In genomic region chr12:75437564-75437963, GRCh38 we compare ENCODE assay signal across 9 cellular contexts. TPM values are rescaled to one million over a fixed set of nuclear protein-coding genes. Genes with fewer than 3 reads are reported as not detected.
DNase-seq lines count a peak whose midpoint lies in the region; ATAC-seq, FAIRE-seq and TF ChIP-seq lines count a peak whose summit lies in the region.
"Had no signal": no experiment of that assay in that cellular context is flagged by ENCODE, and none has a peak within 500 bp of the region (broad histone marks: within the 10 kb centered on the region; RNA-seq: fewer than 3 reads in every experiment).

No MANE protein-coding gene starts in this region.

- H3K79me2 ChIP-seq in fibroblast of lung (ENCODE audit: control insufficient read depth, insufficient read depth, low read length) (no peaks in the 10 kb centered on the region), SK-N-SH (ENCODE audit: insufficient read depth) (no peaks in the 10 kb centered on the region)

- H3K27ac ChIP-seq in fibroblast of lung (ENCODE audit: insufficient read depth, low read length) (no peak overlapping the region), SK-N-SH (ENCODE audit: low read depth in 2 of 2, low read length in 1 of 2) (no peak overlapping the region)

- FAIRE-seq in GM12891 (lab: Jason Lieb, UNC), result no peak

- H3K4me1 ChIP-seq in fibroblast of lung (ENCODE audit: control insufficient read depth, extremely low read depth, insufficient read depth, low read length) (peaks cover 3% of the 10 kb centered on the region), SK-N-SH (ENCODE audit: control insufficient read depth in 1 of 2, insufficient read depth in 2 of 2, low read depth in 1 of 2, low read length in 1 of 2) (no peaks in the 10 kb centered on the region)

- DNase-seq in AG08395 (ENCODE audit: low spot score), result peak; percentile 31
- peak; percentile 23 to 56 for DNase-seq in NOMO-1 (lab: John Stamatoyannopoulos, UW; ENCODE audit: unreplicated experiment in 2 of 2)
- DNase-seq in fibroblast of lung (ENCODE audit: low read depth in 2 of 2), result peak; percentile 44 to 49
- no peak for DNase-seq in retina
- no peak for DNase-seq in SK-N-SH
- no peak for DNase-seq in GM12891 (ENCODE audit: insufficient read length, low spot score)
- DNase-seq in hypothalamus (lab: John Stamatoyannopoulos, UW), result no peak
- DNase-seq: SHP77 had no signal

- H2AFZ ChIP-seq in fibroblast of lung (ENCODE audit: low read length) (no peak overlapping the region), SK-N-SH (ENCODE audit: low read depth) (no peak overlapping the region)

- TF ChIP-seq POLR2A in GM12891 (IDR thresholded peaks at IDR 0.05; ENCODE audit: low read depth, low read length), result no peak

- H3K9me2 ChIP-seq in SK-N-SH, result no peaks in the 10 kb centered on the region

- POLR2A ChIA-PET in SK-N-SH (lab: Yijun Ruan, JAX), result no interaction called here

- WGBS in SK-N-SH (ENCODE audit: low lambda C conversion rate), result 36% methylated on average over 2 of the region's 2 CpGs

- peak; percentile 66 for ATAC-seq in GM18873 (IDR thresholded peaks at IDR 0.05; ENCODE audit: low FRiP score, unreplicated experiment)

- TF ChIP-seq CTCF in fibroblast of lung (conservative IDR thresholded peaks at IDR 0.05 in 1 of 2, IDR thresholded peaks at IDR 0.05 in 1 of 2; ENCODE audit: low read depth in 1 of 2, low read length in 2 of 2) (peak in 1 of 2 donors; percentile 44), SK-N-SH (IDR thresholded peaks at IDR 0.05) (no peak)

- H3K27me3 ChIP-seq in fibroblast of lung (ENCODE audit: control insufficient read depth, insufficient read depth, low read length) (no peaks in the 10 kb centered on the region), SK-N-SH (ENCODE audit: insufficient read depth) (no peaks in the 10 kb centered on the region)

- no peak for TF ChIP-seq EP300 in SK-N-SH (IDR thresholded peaks at IDR 0.05; ENCODE audit: borderline replicate concordance in 1 of 2, low read depth in 1 of 2, low read length in 1 of 2)

- H3K36me3 ChIP-seq in fibroblast of lung (ENCODE audit: control insufficient read depth, insufficient read depth, low read length) (no peaks in the 10 kb centered on the region), SK-N-SH (replicated peaks in 1 of 2; ENCODE audit: control insufficient read depth in 1 of 2, insufficient read depth in 2 of 2, low read length in 1 of 2) (no peaks in the 10 kb centered on the region)

- no peak for TF ChIP-seq RAD21 in SK-N-SH (IDR thresholded peaks at IDR 0.05; ENCODE audit: low read length)

- H3K9ac ChIP-seq in fibroblast of lung (ENCODE audit: insufficient read depth, low read length) (no peak overlapping the region), SK-N-SH (no peak overlapping the region)

- peaks cover 8% of the 10 kb centered on the region for H3F3A ChIP-seq in SK-N-SH (replicated peaks; ENCODE audit: insufficient read depth)

- no peak overlapping the region for H3K4me2 ChIP-seq in fibroblast of lung (ENCODE audit: extremely low read depth, insufficient read depth, low read length)
- no peak overlapping the region for H3K4me2 ChIP-seq in SK-N-SH

- CTCF ChIA-PET in SK-N-SH (lab: Yijun Ruan, JAX), result interaction anchor here (0.6 kb wide), 1 partner anchor 136 kb away, joined by 3 read pairs; no protein-coding TSS in a partner anchor

- H3K4me3 ChIP-seq in fibroblast of lung (replicated peaks in 1 of 4; ENCODE audit: control extremely low read depth in 1 of 4, insufficient read depth in 1 of 4, low read depth in 3 of 4, low read length in 4 of 4) (no peak overlapping the region), SK-N-SH (ENCODE audit: low read depth in 2 of 2, low read length in 1 of 2) (no peak overlapping the region)

- no peaks in the 10 kb centered on the region for H3K9me3 ChIP-seq in fibroblast of lung (ENCODE audit: control insufficient read depth, insufficient read depth, low read depth, low read length)
- H3K9me3 ChIP-seq in SK-N-SH, result 0 out of 2 replicates have a peak, but pooled peaks cover 12% of the 10 kb centered on the region

- H4K20me1 ChIP-seq in fibroblast of lung (ENCODE audit: control insufficient read depth, extremely low read depth, insufficient read depth, low read length) (no peaks in the 10 kb centered on the region), SK-N-SH (ENCODE audit: insufficient read depth) (no peaks in the 10 kb centered on the region)

TF ChIP-seq in SK-N-SH, 30 proteins besides CTCF, POLR2A, EP300 and RAD21 (continues in another document):
- TF ChIP-seq RXRA (IDR thresholded peaks at IDR 0.05; ENCODE audit: borderline replicate concordance, low read depth) (no peak), RCOR1 (IDR thresholded peaks at IDR 0.05; ENCODE audit: low read length) (no peak), GABPA (IDR thresholded peaks at IDR 0.05; ENCODE audit: low read depth) (no peak), TEAD4 (IDR thresholded peaks at IDR 0.05; ENCODE audit: borderline replicate concordance, insufficient read depth) (no peak), PBX3 (IDR thresholded peaks at IDR 0.05) (no peak), TAF1 (IDR thresholded peaks at IDR 0.05; ENCODE audit: borderline replicate concordance, low read depth, low read length) (no peak), USF1 (IDR thresholded peaks at IDR 0.05; ENCODE audit: borderline replicate concordance, low read depth) (no peak), FOXJ3 (CRISPR knock-in tag; IDR thresholded peaks at IDR 0.05) (no peak), EZH2phosphoT487 (IDR thresholded peaks at IDR 0.05; ENCODE audit: borderline replicate concordance, low read depth) (no peak), JUND (IDR thresholded peaks at IDR 0.05) (no peak), FOSL2 (IDR thresholded peaks at IDR 0.05; ENCODE audit: borderline replicate concordance, low read depth) (no peak)

TF ChIP-seq in GM12891, 5 proteins besides CTCF, POLR2A, EP300 and RAD21:
- TF ChIP-seq SPI1 (IDR thresholded peaks at IDR 0.05; ENCODE audit: low read depth, low read length), result no peak
- no peak for TF ChIP-seq POLR2AphosphoS5 (IDR thresholded peaks at IDR 0.05; ENCODE audit: low read depth, low read length)
- no peak for TF ChIP-seq PAX5 (IDR thresholded peaks at IDR 0.05; ENCODE audit: insufficient read depth, low read length, severe bottlenecking)

RNA-seq across cellular contexts. Expression of gene GLIPR1, which starts 43.0 kb away (rescaled TPM):
- total RNA-seq in fibroblast of lung, result 36.0 and 59.8 TPM in 2 replicates
- polyA plus RNA-seq in fibroblast of lung (186 and 245 TPM in 2 replicates), SK-N-SH (2012; rRNA removed) (75.6 and 141 TPM in 2 replicates)
- 109 and 145 TPM in 2 replicates for polyA plus RNA-seq in fibroblast of lung (2012)
- 52.4 and 58.4 TPM in 2 replicates for polyA minus RNA-seq in fibroblast of lung (ENCODE audit: low replicate concordance)
- 90.9 and 104 TPM in 2 replicates for polyA plus RNA-seq in SK-N-SH (2012; cell fraction: cytosol; rRNA removed)
- polyA plus RNA-seq in SK-N-SH (2012; cell fraction: nucleus; rRNA removed), result 70.1 and 139 TPM in 2 replicates
- 19.1 TPM for polyA plus RNA-seq in GM12891 (2012; ENCODE audit: low read depth, missing spikeins)

RNA-seq across cellular contexts. Expression of gene GLIPR1L2, which starts 46.7 kb away (rescaled TPM):
- total RNA-seq in fibroblast of lung, result 0.33 and 1.0 TPM in 2 replicates
- polyA plus RNA-seq in fibroblast of lung (0.33 and 0.46 TPM in 2 replicates), SK-N-SH (2012; rRNA removed) (0.13 and 0.24 TPM in 2 replicates)
- polyA plus RNA-seq in fibroblast of lung (2012), result 0.26 and 0.38 TPM in 2 replicates
- not detected in 2 replicates for polyA minus RNA-seq in fibroblast of lung (ENCODE audit: low replicate concordance)
- 0.24 and 0.35 TPM in 2 replicates for polyA plus RNA-seq in SK-N-SH (2012; cell fraction: cytosol; rRNA removed)
- 0.08 and 0.12 TPM in 2 replicates for polyA plus RNA-seq in SK-N-SH (2012; cell fraction: nucleus; rRNA removed)
- 0.14 TPM for polyA plus RNA-seq in GM12891 (2012; ENCODE audit: low read depth, missing spikeins)

Comparison
In these comparisons a context has a peak if more than half of its experiments do, and no peak if none do; other contexts are left out.
1. DNase-seq: peak in AG08395 (single experiment), NOMO-1 (2 of 2) and fibroblast of lung (2 of 2); none in retina (single experiment), SK-N-SH (single experiment), GM12891 (single experiment) and hypothalamus (0 of 51).